ENCODE assay signal across 1 cellular context in genomic region chr7:100825760-100826545, GRCh38.
TF ChIP-seq lines count a peak whose summit lies in the region.

No MANE protein-coding gene starts in this region.

TF ChIP-seq in HCT116, 20 proteins besides CTCF, POLR2A, EP300 and RAD21 (continued from another document):
- TF ChIP-seq TCF7L2 (IDR thresholded peaks at IDR 0.05; ENCODE audit: borderline replicate concordance, extremely low read depth, insufficient read depth, insufficient read length) (no peak), ZFX (IDR thresholded peaks at IDR 0.05) (no peak), JUND (IDR thresholded peaks at IDR 0.05) (no peak)
TF ChIP-seq in HCT116: peak in this region for 0.
